ENCODE assay signal across 8 cellular contexts in the genomic region with DNA sequence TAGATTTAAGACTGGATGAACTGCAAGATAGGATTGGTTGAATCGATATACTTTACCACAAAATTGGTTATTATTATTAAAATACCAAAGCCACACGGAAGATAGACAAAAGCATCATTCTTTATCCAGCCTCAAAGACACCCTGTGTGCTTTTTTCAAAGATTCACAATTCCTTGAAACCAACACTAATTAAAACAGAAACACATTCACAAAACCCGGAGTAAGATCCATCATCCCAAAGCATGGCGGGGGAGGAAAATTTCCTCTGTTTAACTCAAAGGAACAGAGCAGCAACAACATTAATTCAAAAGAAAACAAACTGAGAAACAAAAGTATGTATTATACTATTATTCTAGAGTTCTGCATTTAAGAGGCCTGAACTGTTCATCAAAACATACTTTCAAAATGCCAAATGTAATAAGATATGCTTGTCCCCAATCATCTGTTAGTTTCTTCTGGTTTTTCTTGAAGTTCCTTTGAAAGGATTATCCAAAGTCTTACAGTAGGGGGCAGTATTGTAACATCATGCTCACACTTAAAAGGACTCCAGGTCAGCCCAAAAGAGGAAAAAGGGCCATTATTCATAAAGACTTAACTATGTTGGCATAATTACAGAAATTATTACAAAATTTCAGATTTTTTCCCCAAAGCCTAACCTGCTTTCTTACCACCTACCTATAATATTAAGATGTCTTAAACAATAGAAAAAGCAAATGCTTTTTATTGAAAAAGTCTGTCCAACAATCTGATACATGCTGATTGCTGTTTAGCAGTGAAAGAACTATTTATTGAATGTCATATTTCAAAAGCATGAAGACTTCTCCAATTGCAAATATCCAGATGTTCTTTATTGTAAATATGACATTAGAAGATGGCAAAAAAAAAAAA.
DNase-seq lines count a peak whose midpoint lies in the region; ATAC-seq, FAIRE-seq and TF ChIP-seq lines count a peak whose summit lies in the region.

No MANE protein-coding gene starts in this region.

- FAIRE-seq in H54 (lab: Jason Lieb, UNC), result no peak

- H3K4me3 ChIP-seq in GM12875 (ENCODE audit: low read depth, low read length) (no peak overlapping the region), NT2/D1 (ENCODE audit: insufficient read length, low read depth) (no peak overlapping the region), lung (no peak overlapping the region)

- DNase-seq in ACHN (peak; percentile 68), KBM-7 (peak; percentile 90), NT2/D1 (ENCODE audit: low read depth, low spot score) (peak; percentile 49), dedifferentiated amniotic fluid mesenchymal stem cell (ENCODE audit: extremely low spot score) (peak; percentile 95), lung (ENCODE audit: low spot score) (no peak), islet precursor cell (no peak), H54 (ENCODE audit: insufficient read length, low spot score) (no peak)

- no peaks in the 10 kb centered on the region for H3K9me3 ChIP-seq in NT2/D1 (ENCODE audit: insufficient read depth, low read length)
- H3K9me3 ChIP-seq in lung (ENCODE audit: control insufficient read depth in 2 of 2, insufficient read depth in 1 of 2, low read length in 1 of 2), result no peaks in the 10 kb centered on the region

- H3K36me3 ChIP-seq in NT2/D1 (ENCODE audit: insufficient read depth, insufficient read length, low read length) (no peaks in the 10 kb centered on the region), lung (ENCODE audit: control insufficient read depth in 2 of 2, insufficient read depth in 2 of 2, low read length in 2 of 2) (no peaks in the 10 kb centered on the region)

- 53 to 54% methylated on average over 4 of the region's 4 CpGs for WGBS in lung, 2 donors

- no peak overlapping the region for H3K27ac ChIP-seq in lung (ENCODE audit: low read depth in 1 of 2, low read length in 1 of 2)

- TF ChIP-seq CTCF in GM12875 (IDR thresholded peaks at IDR 0.05; ENCODE audit: borderline replicate concordance, insufficient read depth, low read depth, low read length) (peak; percentile 40; the same call in 1 of the 2 replicates), lung (IDR thresholded peaks at IDR 0.05; ENCODE audit: control extremely low read depth, extremely low read depth) (peak; percentile 70)

- H3K4me1 ChIP-seq in NT2/D1 (ENCODE audit: insufficient read depth, insufficient read length), result no peaks in the 10 kb centered on the region
- no peaks in the 10 kb centered on the region for H3K4me1 ChIP-seq in lung (ENCODE audit: control insufficient read depth in 2 of 2, insufficient read depth in 2 of 2, low read length in 2 of 2)

- TF ChIP-seq POLR2A in H54 (IDR thresholded peaks at IDR 0.05; ENCODE audit: low read depth, low read length), result no peak

- no peak overlapping the region for H3K9ac ChIP-seq in NT2/D1 (ENCODE audit: insufficient read length, low read depth)

- in situ Hi-C loops in ACHN (cut with HindIII; ENCODE audit: low pct_ligation_motif_present, low pct_unique_long_range_greater_than_20kb, low sequenced_read_pairs), result no loop called here
- in situ Hi-C loops in KBM-7 (cut with MboI; ENCODE audit: low pct_unique_long_range_greater_than_20kb, low sequenced_read_pairs), result no loop called here

- peak; percentile 81 for ATAC-seq in lung (ENCODE audit: insufficient read depth, low FRiP score)

- H3K27me3 ChIP-seq in NT2/D1 (ENCODE audit: insufficient read depth, insufficient read length) (no peaks in the 10 kb centered on the region), lung (ENCODE audit: control insufficient read depth, insufficient read depth) (no peaks in the 10 kb centered on the region)

Comparison
In these comparisons a context has a peak if more than half of its experiments do, and no peak if none do; other contexts are left out.
1. DNase-seq: peak in ACHN (single experiment), KBM-7 (single experiment), NT2/D1 (single experiment) and dedifferentiated amniotic fluid mesenchymal stem cell (single experiment); none in lung (single experiment), islet precursor cell (single experiment) and H54 (single experiment).